Comparison of ENCODE assay signal across 20 cellular contexts in the genomic region with DNA sequence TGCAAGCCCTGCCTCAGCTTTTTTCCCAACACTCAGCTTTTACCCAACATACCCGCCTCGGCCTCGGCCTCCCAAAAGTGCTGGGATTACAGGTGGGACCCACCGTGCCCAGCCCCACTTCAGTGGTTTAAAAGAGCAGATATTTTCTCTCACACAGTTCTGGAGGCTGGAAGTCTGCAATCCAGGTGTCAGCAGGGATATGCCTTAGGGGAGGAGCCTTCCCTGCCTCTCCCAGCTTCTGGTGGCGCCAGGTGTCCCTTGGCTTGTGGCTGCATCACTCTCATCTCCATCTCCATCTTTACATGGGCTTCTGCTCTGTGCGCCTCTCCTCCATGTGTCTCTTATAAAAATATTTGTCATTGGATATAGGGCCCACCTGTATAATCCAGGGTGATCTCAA. TPM values are rescaled to one million over a fixed set of nuclear protein-coding genes. Genes with fewer than 3 reads are reported as not detected.
DNase-seq lines count a peak whose midpoint lies in the region; ATAC-seq and TF ChIP-seq lines count a peak whose summit lies in the region.
"Had no signal": no experiment of that assay in that cellular context is flagged by ENCODE, and none has a peak within 500 bp of the region (broad histone marks: within the 10 kb centered on the region; RNA-seq: fewer than 3 reads in every experiment).

No MANE protein-coding gene starts in this region.

- no peaks in the 10 kb centered on the region for H3K36me3 Mint-ChIP-seq in activated CD4-positive, alpha-beta memory T cell treated with anti-CD3 and anti-CD28 coated beads for 36 hours
- H3K36me3 Mint-ChIP-seq in activated CD4-positive, alpha-beta memory T cell treated with anti-CD3 and anti-CD28 coated beads, Interleukin-2, amount 10 ng/mL, durations not matched to agents 7 days and 5 days (ENCODE audit: low read depth): peaks cover 4% of the 10 kb centered on the region
- H3K36me3 Mint-ChIP-seq in activated naive CD8-positive, alpha-beta T cell treated with anti-CD3 and anti-CD28 coated beads, Interleukin-2, amount 50 U/mL, for 24 hours (ENCODE audit: low read depth): peaks cover 2% of the 10 kb centered on the region
- H3K36me3 Mint-ChIP-seq: CD14-positive monocyte had no signal

- H3K27me3 Mint-ChIP-seq in activated CD4-positive, alpha-beta memory T cell treated with anti-CD3 and anti-CD28 coated beads for 36 hours: no peaks in the 10 kb centered on the region
- H3K27me3 Mint-ChIP-seq in activated CD4-positive, alpha-beta memory T cell treated with anti-CD3 and anti-CD28 coated beads, Interleukin-2, amount 10 ng/mL, durations not matched to agents 7 days and 5 days: peaks cover 1% of the 10 kb centered on the region
- no peaks in the 10 kb centered on the region for H3K27me3 Mint-ChIP-seq in activated naive CD8-positive, alpha-beta T cell treated with anti-CD3 and anti-CD28 coated beads, Interleukin-2, amount 50 U/mL, for 24 hours

- peak overlapping the region; percentile 18 for H3K4me3 ChIP-seq in Loucy (ENCODE audit: low read length, poor library complexity, severe bottlenecking)
- H3K4me3 ChIP-seq in smooth muscle cell: no peak overlapping the region
- H3K4me3 ChIP-seq: A549, left lung, vagina had no signal

- H3K4me2 ChIP-seq in Loucy (ENCODE audit: low read depth, low read length, poor library complexity, severe bottlenecking) (peak overlapping the region; percentile 57), smooth muscle cell (no peak overlapping the region)
- H3K4me2 ChIP-seq: A549 had no signal

- no peak for ATAC-seq in activated naive CD8-positive, alpha-beta T cell treated with anti-CD3 and anti-CD28 coated beads, Interleukin-2, amount 50 U/mL, for 24 hours
- no peak for ATAC-seq in HG02763 (IDR thresholded peaks at IDR 0.05; ENCODE audit: unreplicated experiment)
- ATAC-seq: A549 had no signal

- H2AFZ ChIP-seq in Loucy (ENCODE audit: low read length) (no peak overlapping the region), smooth muscle cell (ENCODE audit: low read depth) (no peak overlapping the region)

- H3K27ac Mint-ChIP-seq in activated CD4-positive, alpha-beta memory T cell treated with anti-CD3 and anti-CD28 coated beads for 36 hours: peak overlapping the region; percentile 77
- no peak overlapping the region for H3K27ac Mint-ChIP-seq in activated CD4-positive, alpha-beta memory T cell treated with anti-CD3 and anti-CD28 coated beads, Interleukin-2, amount 10 ng/mL, durations not matched to agents 7 days and 5 days
- peak overlapping the region; percentile 85 for H3K27ac Mint-ChIP-seq in activated naive CD8-positive, alpha-beta T cell treated with anti-CD3 and anti-CD28 coated beads, Interleukin-2, amount 50 U/mL, for 24 hours

- H3K9me3 ChIP-seq in Loucy (ENCODE audit: insufficient read depth, low read depth, low read length) (no peaks in the 10 kb centered on the region), smooth muscle cell (replicated peaks; ENCODE audit: low read depth) (no peaks in the 10 kb centered on the region)
- H3K9me3 ChIP-seq: A549, left lung, neutrophil, vagina had no signal

- 77% methylated on average over 6 of the region's 6 CpGs for WGBS in smooth muscle cell (ENCODE audit: low lambda C conversion rate)

- peak overlapping the region; percentile 71 for H3K9ac ChIP-seq in Loucy (ENCODE audit: low read depth, low read length, poor library complexity, severe bottlenecking)
- H3K9ac ChIP-seq in smooth muscle cell (ENCODE audit: low read depth): peak overlapping the region; percentile 32

- H3K4me1 Mint-ChIP-seq in activated CD4-positive, alpha-beta memory T cell treated with anti-CD3 and anti-CD28 coated beads for 36 hours (ENCODE audit: low read depth): peaks cover 43% of the 10 kb centered on the region
- peaks cover 53% of the 10 kb centered on the region for H3K4me1 Mint-ChIP-seq in activated CD4-positive, alpha-beta memory T cell treated with anti-CD3 and anti-CD28 coated beads, Interleukin-2, amount 10 ng/mL, durations not matched to agents 7 days and 5 days
- H3K4me1 Mint-ChIP-seq in activated naive CD8-positive, alpha-beta T cell treated with anti-CD3 and anti-CD28 coated beads, Interleukin-2, amount 50 U/mL, for 24 hours: peaks cover 51% of the 10 kb centered on the region

- peaks cover 2% of the 10 kb centered on the region; the same call in 1 of the 2 replicates for H3F3A ChIP-seq in Loucy (ENCODE audit: low read depth)
- H3F3A ChIP-seq in smooth muscle cell (ENCODE audit: low read depth): peaks cover 27% of the 10 kb centered on the region

- POLR2A ChIA-PET in activated CD4-positive, alpha-beta memory T cell treated with anti-CD3 and anti-CD28 coated beads for 36 hours (lab: Charles Lee): interaction anchor here (0.6 to 1.0 kb wide), 2 partner anchors 18 to 256 kb away, joined by 3 read pairs; no protein-coding TSS in a partner anchor
- POLR2A ChIA-PET in activated CD4-positive, alpha-beta memory T cell treated with anti-CD3 and anti-CD28 coated beads, Interleukin-2, amount 10 ng/mL, durations not matched to agents 7 days and 5 days (lab: Charles Lee): interaction anchor here (1.1 to 1.2 kb wide), 1 partner anchor 18 kb away, joined by 3 to 4 read pairs; no protein-coding TSS in a partner anchor

- H3K4me1 ChIP-seq in Loucy (ENCODE audit: insufficient read depth, low read length, poor library complexity, severe bottlenecking) (peaks cover 61% of the 10 kb centered on the region), smooth muscle cell (ENCODE audit: low read depth) (peaks cover 19% of the 10 kb centered on the region)

- H3K27me3 ChIP-seq in Loucy (ENCODE audit: insufficient read depth, low read length, poor library complexity, severe bottlenecking) (no peaks in the 10 kb centered on the region), smooth muscle cell (ENCODE audit: low read depth) (no peaks in the 10 kb centered on the region)
- H3K27me3 ChIP-seq: left lung, vagina had no signal

- H3K9me3 Mint-ChIP-seq in activated CD4-positive, alpha-beta memory T cell treated with anti-CD3 and anti-CD28 coated beads for 36 hours: no peaks in the 10 kb centered on the region
- no peaks in the 10 kb centered on the region for H3K9me3 Mint-ChIP-seq in activated CD4-positive, alpha-beta memory T cell treated with anti-CD3 and anti-CD28 coated beads, Interleukin-2, amount 10 ng/mL, durations not matched to agents 7 days and 5 days
- H3K9me3 Mint-ChIP-seq in activated naive CD8-positive, alpha-beta T cell treated with anti-CD3 and anti-CD28 coated beads, Interleukin-2, amount 50 U/mL, for 24 hours: no peaks in the 10 kb centered on the region
- H3K9me3 Mint-ChIP-seq: endodermal cell had no signal

- peak overlapping the region; percentile 82 for H3K27ac ChIP-seq in smooth muscle cell (ENCODE audit: low read depth)
- H3K27ac ChIP-seq: A549, left lung, neutrophil, vagina had no signal

- no peaks in the 10 kb centered on the region for H3K9me2 ChIP-seq in Loucy (replicated peaks; ENCODE audit: low read depth, low read length)

- H3K79me2 ChIP-seq in Loucy (ENCODE audit: insufficient read depth, low read length) (no peaks in the 10 kb centered on the region), smooth muscle cell (ENCODE audit: low read depth) (no peaks in the 10 kb centered on the region)

- no peak for DNase-seq in activated CD4-positive, alpha-beta memory T cell treated with anti-CD3 and anti-CD28 coated beads for 36 hours
- no peak for DNase-seq in activated CD4-positive, alpha-beta memory T cell treated with anti-CD3 and anti-CD28 coated beads, Interleukin-2, amount 10 ng/mL, durations not matched to agents 7 days and 5 days
- DNase-seq in activated naive CD8-positive, alpha-beta T cell treated with anti-CD3 and anti-CD28 coated beads, Interleukin-2, amount 50 U/mL, for 24 hours: no peak
- DNase-seq in smooth muscle cell (lab: John Stamatoyannopoulos, UW; ENCODE audit: unreplicated experiment) (no peak), Kasumi-1 (lab: John Stamatoyannopoulos, UW) (no peak)
- DNase-seq in activated CD8-positive, alpha-beta memory T cell treated with anti-CD3 and anti-CD28 coated beads for 24 hours: no peak
- DNase-seq: aorta, endodermal cell, left lung, NCI-H1092, OCI-M1, SHP77 treated with DMSO at 0.1 percent for 48 hours had no signal

- H3K36me3 ChIP-seq in Loucy (ENCODE audit: insufficient read depth, low read length): no peaks in the 10 kb centered on the region
- no peaks in the 10 kb centered on the region for H3K36me3 ChIP-seq in smooth muscle cell (ENCODE audit: low read depth)
- H3K36me3 ChIP-seq: left lung, neutrophil, vagina had no signal

- no peak for TF ChIP-seq CTCF in Loucy (conservative IDR thresholded peaks at IDR 0.05; ENCODE audit: low read length)
- TF ChIP-seq CTCF in smooth muscle cell (IDR thresholded peaks at IDR 0.05; ENCODE audit: borderline replicate concordance, insufficient read depth, poor library complexity, severe bottlenecking): no peak

- H3K4me3 Mint-ChIP-seq in activated CD4-positive, alpha-beta memory T cell treated with anti-CD3 and anti-CD28 coated beads for 36 hours: no peak overlapping the region
- H3K4me3 Mint-ChIP-seq in activated CD4-positive, alpha-beta memory T cell treated with anti-CD3 and anti-CD28 coated beads, Interleukin-2, amount 10 ng/mL, durations not matched to agents 7 days and 5 days: no peak overlapping the region
- no peak overlapping the region for H3K4me3 Mint-ChIP-seq in activated naive CD8-positive, alpha-beta T cell treated with anti-CD3 and anti-CD28 coated beads, Interleukin-2, amount 50 U/mL, for 24 hours
- H3K4me3 Mint-ChIP-seq: CD14-positive monocyte, endodermal cell had no signal

- intact Hi-C loops in activated CD4-positive, alpha-beta memory T cell treated with anti-CD3 and anti-CD28 coated beads for 36 hours (cut with micrococcal nuclease): no loop called here

- H4K20me1 ChIP-seq in Loucy (ENCODE audit: insufficient read depth, low read length, poor library complexity, severe bottlenecking) (no peaks in the 10 kb centered on the region), smooth muscle cell (ENCODE audit: low read depth) (no peaks in the 10 kb centered on the region)

- CTCF ChIA-PET in activated CD4-positive, alpha-beta memory T cell treated with anti-CD3 and anti-CD28 coated beads for 36 hours (lab: Charles Lee): interaction anchor here (1.2 kb wide), 1 partner anchor 46 kb away, joined by 7 read pairs; no protein-coding TSS in a partner anchor
- CTCF ChIA-PET in activated CD4-positive, alpha-beta memory T cell treated with anti-CD3 and anti-CD28 coated beads, Interleukin-2, amount 10 ng/mL, durations not matched to agents 7 days and 5 days (lab: Charles Lee): interaction anchor here (1.0 to 1.7 kb wide), 5 partner anchors 17 to 205 kb away, joined by 3 to 8 read pairs (median 3); no protein-coding TSS in a partner anchor

RNA-seq across cellular contexts. Expression of gene MCHR1, which starts 50.0 kb away (rescaled TPM):
- not detected for total RNA-seq in activated CD4-positive, alpha-beta memory T cell treated with anti-CD3 and anti-CD28 coated beads for 36 hours
- total RNA-seq in activated CD4-positive, alpha-beta memory T cell treated with anti-CD3 and anti-CD28 coated beads, Interleukin-2, amount 10 ng/mL, durations not matched to agents 7 days and 5 days: not detected
- total RNA-seq in smooth muscle cell: 11.8 and 24.6 TPM in 2 replicates
- polyA plus RNA-seq in smooth muscle cell: 12.8 and 18.9 TPM in 2 replicates
- total RNA-seq: mononuclear cell; T-helper 1 cell treated with Interleukin-12 subunit alpha and Interleukin-12 subunit beta and Interleukin-4 antibody, amounts not matched to agents 30 ng/mL and 1 ng/mL, for 36 hours; vagina had no signal
- polyA plus RNA-seq: A549, aorta had no signal

Comparison
In these comparisons a context has a peak if more than half of its experiments do, and no peak if none do; other contexts are left out.
1. RNA of gene MCHR1, which starts 50.0 kb away (total RNA-seq): 11.8 to 24.6 TPM in smooth muscle cell; not detected in activated CD4-positive, alpha-beta memory T cell treated with anti-CD3 and anti-CD28 coated beads for 36 hours and not detected in activated CD4-positive, alpha-beta memory T cell treated with anti-CD3 and anti-CD28 coated beads, Interleukin-2, amount 10 ng/mL, durations not matched to agents 7 days and 5 days; every median in the first group is over 10 times any median in the second.